Comparison of ENCODE assay signal across 6 cellular contexts in the genomic region with DNA sequence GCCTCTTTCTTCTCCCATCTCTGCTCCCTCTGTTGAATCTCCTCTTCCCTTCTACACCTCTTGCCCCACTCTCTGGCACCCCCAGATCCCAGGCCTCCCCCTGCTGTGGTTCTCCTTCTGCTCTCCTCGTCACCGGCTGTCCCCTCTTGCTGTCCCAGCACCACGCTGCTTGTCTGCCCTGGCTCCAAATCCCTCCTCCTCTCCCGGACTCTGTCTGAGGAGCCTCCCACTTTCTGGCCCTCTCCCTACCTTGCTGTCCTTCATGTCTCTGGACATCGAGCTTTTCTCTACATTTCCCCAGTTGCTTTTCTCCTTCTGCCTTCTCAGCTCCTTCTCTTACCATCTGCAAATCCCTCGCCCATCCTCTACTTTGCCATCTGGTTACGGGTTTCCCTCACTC. TPM values are rescaled to one million over a fixed set of nuclear protein-coding genes. Genes with fewer than 3 reads are reported as not detected.
A peak's percentile ranks its signal among the peaks of the same experiment; 100 is the strongest.
DNase-seq lines count a peak whose midpoint lies in the region; ATAC-seq lines count a peak whose summit lies in the region.

No MANE protein-coding gene starts in this region.

- H3K27ac ChIP-seq in SJSA1 = no peak overlapping the region

- H3K27me3 ChIP-seq in SJSA1 (replicated peaks) = no peaks in the 10 kb centered on the region

- no peak for ATAC-seq in HG02610 (IDR thresholded peaks at IDR 0.05; ENCODE audit: unreplicated experiment)

- peaks cover 6% of the 10 kb centered on the region; the same call in 1 of the 2 replicates for H3K9me3 ChIP-seq in SJSA1 (replicated peaks)

- no peaks in the 10 kb centered on the region for H3K36me3 ChIP-seq in SJSA1

- peak overlapping the region; percentile 49 for H3K4me3 ChIP-seq in SJSA1

- DNase-seq in AG08396 (ENCODE audit: low spot score) = peak; percentile 14
- DNase-seq in SJSA1 (ENCODE audit: low read depth in 1 of 2, low spot score in 2 of 2) = peak in 1 of 2 experiments; percentile 2
- peak; percentile 21 for DNase-seq in iPS-NIHi7 (ENCODE audit: extremely low spot score)
- no peak for DNase-seq in HuH-7.5 (ENCODE audit: low spot score)
- no peak for DNase-seq in SHP77 (lab: John Stamatoyannopoulos, UW)

- peaks cover 7% of the 10 kb centered on the region for H3K4me1 ChIP-seq in SJSA1 (replicated peaks)

RNA-seq across cellular contexts. Expression of gene ZNF347, which starts 1.3 kb away (rescaled TPM):
- total RNA-seq in SJSA1 (2014; rRNA removed; shearing (Covaris generic)) = 7.0 and 8.4 TPM in 2 replicates

RNA-seq across cellular contexts. Expression of gene ZNF415, which starts 24.9 kb away (rescaled TPM):
- 3.2 and 9.7 TPM in 2 replicates for total RNA-seq in SJSA1 (2014; rRNA removed; shearing (Covaris generic))

RNA-seq across cellular contexts. Expression of gene ZNF665, which starts 35.6 kb away (rescaled TPM):
- 0.69 and 3.0 TPM in 2 replicates for total RNA-seq in SJSA1 (2014; rRNA removed; shearing (Covaris generic))

RNA-seq across cellular contexts. Expression of gene ZNF160, which starts 54.4 kb away (rescaled TPM):
- 6.7 and 13.1 TPM in 2 replicates for total RNA-seq in SJSA1 (2014; rRNA removed; shearing (Covaris generic))

Comparison
In these comparisons a context has a peak if more than half of its experiments do, and no peak if none do; other contexts are left out.
1. DNase-seq: peak in AG08396 (single experiment) and iPS-NIHi7 (single experiment); none in HuH-7.5 (single experiment) and SHP77 (0 of 2).